Comparison of ENCODE assay signal across 1 cellular context in the genomic region with DNA sequence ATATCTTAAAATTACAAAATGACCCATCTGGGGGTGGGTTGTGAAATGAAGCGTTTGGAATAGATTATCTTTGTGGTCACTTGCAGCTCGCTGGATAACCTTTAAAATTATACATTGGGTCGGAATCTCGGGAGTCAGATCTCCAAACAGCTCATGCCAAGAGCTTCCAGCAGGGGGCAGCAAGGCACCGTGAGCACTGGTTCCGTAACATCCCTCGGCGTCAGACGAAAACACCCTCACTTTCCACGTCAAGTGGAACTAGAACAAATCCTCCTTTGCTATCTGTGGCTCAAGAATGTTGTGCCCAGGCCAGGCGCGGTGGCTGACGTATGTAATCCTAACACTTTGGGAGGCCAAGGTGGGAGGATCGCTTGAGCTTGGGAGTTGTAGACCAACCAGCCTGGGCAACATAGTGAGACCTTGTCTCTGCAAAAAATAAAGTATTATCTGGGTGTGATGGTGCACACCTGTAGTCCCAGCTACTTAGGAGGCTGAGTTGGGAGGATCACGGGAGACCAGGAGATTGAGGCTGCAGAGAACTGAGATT.
TF ChIP-seq lines count a peak whose summit lies in the region.

No MANE protein-coding gene starts in this region.

TF ChIP-seq in HepG2, 621 proteins besides CTCF, POLR2A, EP300 and RAD21 (continued from another document and continues in another):
- TF ChIP-seq ZNF207 (IDR thresholded peaks at IDR 0.05; ENCODE audit: borderline replicate concordance) (no peak), RFX1 (IDR thresholded peaks at IDR 0.05) (no peak), DR1 (CRISPR knock-in tag; IDR thresholded peaks at IDR 0.05) (no peak), SRSF1 (optimal IDR thresholded peaks at IDR 0.05; ENCODE audit: low read depth, low read length) (no peak), SNRNP70 (IDR thresholded peaks at IDR 0.05; ENCODE audit: low read depth, low read length) (no peak), ZNF496 (CRISPR knock-in tag; IDR thresholded peaks at IDR 0.05; ENCODE audit: insufficient replicate concordance) (no peak), MIER3 (CRISPR knock-in tag; IDR thresholded peaks at IDR 0.05; ENCODE audit: borderline replicate concordance) (0 out of 2 replicates have a peak, but pooled peaks have one; percentile 52), U2AF2 (IDR thresholded peaks at IDR 0.05; ENCODE audit: low read depth, low read length) (no peak), NFATC3 (CRISPR knock-in tag; IDR thresholded peaks at IDR 0.05) (0 out of 2 replicates have a peak, but pooled peaks have one; percentile 45), BORCS8-MEF2B (CRISPR knock-in tag; IDR thresholded peaks at IDR 0.05) (peak; percentile 40; the same call in 1 of the 2 replicates), ZFP90 (CRISPR knock-in tag; IDR thresholded peaks at IDR 0.05; ENCODE audit: borderline replicate concordance) (no peak), MBNL3 (CRISPR knock-in tag; conservative IDR thresholded peaks at IDR 0.05) (no peak), FOXK1 (CRISPR knock-in tag; IDR thresholded peaks at IDR 0.05; ENCODE audit: borderline replicate concordance, low read depth) (peak; percentile 39; the same call in 1 of the 2 replicates), ZNF788 (CRISPR knock-in tag; IDR thresholded peaks at IDR 0.05; ENCODE audit: borderline replicate concordance) (no peak), ELF3 (CRISPR knock-in tag; IDR thresholded peaks at IDR 0.05) (peak; percentile 36; the same call in 1 of the 2 replicates), STAT5B (CRISPR knock-in tag; IDR thresholded peaks at IDR 0.05) (no peak), GPN1 (CRISPR knock-in tag; IDR thresholded peaks at IDR 0.05; ENCODE audit: borderline replicate concordance) (no peak), ZNF253 (CRISPR knock-in tag; IDR thresholded peaks at IDR 0.05; ENCODE audit: borderline replicate concordance) (no peak), SOX13 (IDR thresholded peaks at IDR 0.05) (no peak), SOX13 (CRISPR knock-in tag; conservative IDR thresholded peaks at IDR 0.05 in 1 of 2, IDR thresholded peaks at IDR 0.05 in 1 of 2) (no peak), ZNF33A (CRISPR knock-in tag; IDR thresholded peaks at IDR 0.05; ENCODE audit: borderline replicate concordance) (no peak), EZH2 (conservative IDR thresholded peaks at IDR 0.05; ENCODE audit: low read depth, low read length) (no peak), UBTF (CRISPR knock-in tag; IDR thresholded peaks at IDR 0.05) (no peak), GPBP1L1 (CRISPR knock-in tag; IDR thresholded peaks at IDR 0.05) (no peak), ZKSCAN8 (CRISPR knock-in tag; IDR thresholded peaks at IDR 0.05; ENCODE audit: borderline replicate concordance) (no peak), PHF5A (CRISPR knock-in tag; IDR thresholded peaks at IDR 0.05; ENCODE audit: low read depth, unreplicated experiment) (no peak)
- TF ChIP-seq, protein P1, sequence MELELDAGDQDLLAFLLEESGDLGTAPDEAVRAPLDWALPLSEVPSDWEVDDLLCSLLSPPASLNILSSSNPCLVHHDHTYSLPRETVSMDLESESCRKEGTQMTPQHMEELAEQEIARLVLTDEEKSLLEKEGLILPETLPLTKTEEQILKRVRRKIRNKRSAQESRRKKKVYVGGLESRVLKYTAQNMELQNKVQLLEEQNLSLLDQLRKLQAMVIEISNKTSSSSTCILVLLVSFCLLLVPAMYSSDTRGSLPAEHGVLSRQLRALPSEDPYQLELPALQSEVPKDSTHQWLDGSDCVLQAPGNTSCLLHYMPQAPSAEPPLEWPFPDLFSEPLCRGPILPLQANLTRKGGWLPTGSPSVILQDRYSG (CRISPR knock-in tag; IDR thresholded peaks at IDR 0.05) = no peak
- TF ChIP-seq, protein P2, sequence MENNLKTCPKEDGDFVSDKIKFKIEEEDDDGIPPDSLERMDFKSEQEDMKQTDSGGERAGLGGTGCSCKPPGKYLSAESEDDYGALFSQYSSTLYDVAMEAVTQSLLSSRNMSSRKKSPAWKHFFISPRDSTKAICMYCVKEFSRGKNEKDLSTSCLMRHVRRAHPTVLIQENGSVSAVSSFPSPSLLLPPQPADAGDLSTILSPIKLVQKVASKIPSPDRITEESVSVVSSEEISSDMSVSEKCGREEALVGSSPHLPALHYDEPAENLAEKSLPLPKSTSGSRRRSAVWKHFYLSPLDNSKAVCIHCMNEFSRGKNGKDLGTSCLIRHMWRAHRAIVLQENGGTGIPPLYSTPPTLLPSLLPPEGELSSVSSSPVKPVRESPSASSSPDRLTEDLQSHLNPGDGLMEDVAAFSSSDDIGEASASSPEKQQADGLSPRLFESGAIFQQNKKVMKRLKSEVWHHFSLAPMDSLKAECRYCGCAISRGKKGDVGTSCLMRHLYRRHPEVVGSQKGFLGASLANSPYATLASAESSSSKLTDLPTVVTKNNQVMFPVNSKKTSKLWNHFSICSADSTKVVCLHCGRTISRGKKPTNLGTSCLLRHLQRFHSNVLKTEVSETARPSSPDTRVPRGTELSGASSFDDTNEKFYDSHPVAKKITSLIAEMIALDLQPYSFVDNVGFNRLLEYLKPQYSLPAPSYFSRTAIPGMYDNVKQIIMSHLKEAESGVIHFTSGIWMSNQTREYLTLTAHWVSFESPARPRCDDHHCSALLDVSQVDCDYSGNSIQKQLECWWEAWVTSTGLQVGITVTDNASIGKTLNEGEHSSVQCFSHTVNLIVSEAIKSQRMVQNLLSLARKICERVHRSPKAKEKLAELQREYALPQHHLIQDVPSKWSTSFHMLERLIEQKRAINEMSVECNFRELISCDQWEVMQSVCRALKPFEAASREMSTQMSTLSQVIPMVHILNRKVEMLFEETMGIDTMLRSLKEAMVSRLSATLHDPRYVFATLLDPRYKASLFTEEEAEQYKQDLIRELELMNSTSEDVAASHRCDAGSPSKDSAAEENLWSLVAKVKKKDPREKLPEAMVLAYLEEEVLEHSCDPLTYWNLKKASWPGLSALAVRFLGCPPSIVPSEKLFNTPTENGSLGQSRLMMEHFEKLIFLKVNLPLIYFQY (CRISPR knock-in tag; IDR thresholded peaks at IDR 0.05; ENCODE audit: borderline replicate concordance) = peak; percentile 50; the same call in 1 of the 2 replicates
- TF ChIP-seq, protein P3, sequence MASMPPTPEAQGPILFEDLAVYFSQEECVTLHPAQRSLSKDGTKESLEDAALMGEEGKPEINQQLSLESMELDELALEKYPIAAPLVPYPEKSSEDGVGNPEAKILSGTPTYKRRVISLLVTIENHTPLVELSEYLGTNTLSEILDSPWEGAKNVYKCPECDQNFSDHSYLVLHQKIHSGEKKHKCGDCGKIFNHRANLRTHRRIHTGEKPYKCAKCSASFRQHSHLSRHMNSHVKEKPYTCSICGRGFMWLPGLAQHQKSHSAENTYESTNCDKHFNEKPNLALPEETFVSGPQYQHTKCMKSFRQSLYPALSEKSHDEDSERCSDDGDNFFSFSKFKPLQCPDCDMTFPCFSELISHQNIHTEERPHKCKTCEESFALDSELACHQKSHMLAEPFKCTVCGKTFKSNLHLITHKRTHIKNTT (CRISPR knock-in tag; IDR thresholded peaks at IDR 0.05) = no peak
- TF ChIP-seq, protein P4, sequence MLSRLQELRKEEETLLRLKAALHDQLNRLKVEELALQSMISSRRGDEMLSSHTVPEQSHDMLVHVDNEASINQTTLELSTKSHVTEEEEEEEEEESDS (CRISPR knock-in tag; IDR thresholded peaks at IDR 0.05; ENCODE audit: borderline replicate concordance) = no peak
- TF ChIP-seq, protein P5, sequence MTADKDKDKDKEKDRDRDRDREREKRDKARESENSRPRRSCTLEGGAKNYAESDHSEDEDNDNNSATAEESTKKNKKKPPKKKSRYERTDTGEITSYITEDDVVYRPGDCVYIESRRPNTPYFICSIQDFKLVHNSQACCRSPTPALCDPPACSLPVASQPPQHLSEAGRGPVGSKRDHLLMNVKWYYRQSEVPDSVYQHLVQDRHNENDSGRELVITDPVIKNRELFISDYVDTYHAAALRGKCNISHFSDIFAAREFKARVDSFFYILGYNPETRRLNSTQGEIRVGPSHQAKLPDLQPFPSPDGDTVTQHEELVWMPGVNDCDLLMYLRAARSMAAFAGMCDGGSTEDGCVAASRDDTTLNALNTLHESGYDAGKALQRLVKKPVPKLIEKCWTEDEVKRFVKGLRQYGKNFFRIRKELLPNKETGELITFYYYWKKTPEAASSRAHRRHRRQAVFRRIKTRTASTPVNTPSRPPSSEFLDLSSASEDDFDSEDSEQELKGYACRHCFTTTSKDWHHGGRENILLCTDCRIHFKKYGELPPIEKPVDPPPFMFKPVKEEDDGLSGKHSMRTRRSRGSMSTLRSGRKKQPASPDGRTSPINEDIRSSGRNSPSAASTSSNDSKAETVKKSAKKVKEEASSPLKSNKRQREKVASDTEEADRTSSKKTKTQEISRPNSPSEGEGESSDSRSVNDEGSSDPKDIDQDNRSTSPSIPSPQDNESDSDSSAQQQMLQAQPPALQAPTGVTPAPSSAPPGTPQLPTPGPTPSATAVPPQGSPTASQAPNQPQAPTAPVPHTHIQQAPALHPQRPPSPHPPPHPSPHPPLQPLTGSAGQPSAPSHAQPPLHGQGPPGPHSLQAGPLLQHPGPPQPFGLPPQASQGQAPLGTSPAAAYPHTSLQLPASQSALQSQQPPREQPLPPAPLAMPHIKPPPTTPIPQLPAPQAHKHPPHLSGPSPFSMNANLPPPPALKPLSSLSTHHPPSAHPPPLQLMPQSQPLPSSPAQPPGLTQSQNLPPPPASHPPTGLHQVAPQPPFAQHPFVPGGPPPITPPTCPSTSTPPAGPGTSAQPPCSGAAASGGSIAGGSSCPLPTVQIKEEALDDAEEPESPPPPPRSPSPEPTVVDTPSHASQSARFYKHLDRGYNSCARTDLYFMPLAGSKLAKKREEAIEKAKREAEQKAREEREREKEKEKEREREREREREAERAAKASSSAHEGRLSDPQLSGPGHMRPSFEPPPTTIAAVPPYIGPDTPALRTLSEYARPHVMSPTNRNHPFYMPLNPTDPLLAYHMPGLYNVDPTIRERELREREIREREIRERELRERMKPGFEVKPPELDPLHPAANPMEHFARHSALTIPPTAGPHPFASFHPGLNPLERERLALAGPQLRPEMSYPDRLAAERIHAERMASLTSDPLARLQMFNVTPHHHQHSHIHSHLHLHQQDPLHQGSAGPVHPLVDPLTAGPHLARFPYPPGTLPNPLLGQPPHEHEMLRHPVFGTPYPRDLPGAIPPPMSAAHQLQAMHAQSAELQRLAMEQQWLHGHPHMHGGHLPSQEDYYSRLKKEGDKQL (CRISPR knock-in tag; IDR thresholded peaks at IDR 0.05; ENCODE audit: low read depth) = no peak
- TF ChIP-seq, protein P6, sequence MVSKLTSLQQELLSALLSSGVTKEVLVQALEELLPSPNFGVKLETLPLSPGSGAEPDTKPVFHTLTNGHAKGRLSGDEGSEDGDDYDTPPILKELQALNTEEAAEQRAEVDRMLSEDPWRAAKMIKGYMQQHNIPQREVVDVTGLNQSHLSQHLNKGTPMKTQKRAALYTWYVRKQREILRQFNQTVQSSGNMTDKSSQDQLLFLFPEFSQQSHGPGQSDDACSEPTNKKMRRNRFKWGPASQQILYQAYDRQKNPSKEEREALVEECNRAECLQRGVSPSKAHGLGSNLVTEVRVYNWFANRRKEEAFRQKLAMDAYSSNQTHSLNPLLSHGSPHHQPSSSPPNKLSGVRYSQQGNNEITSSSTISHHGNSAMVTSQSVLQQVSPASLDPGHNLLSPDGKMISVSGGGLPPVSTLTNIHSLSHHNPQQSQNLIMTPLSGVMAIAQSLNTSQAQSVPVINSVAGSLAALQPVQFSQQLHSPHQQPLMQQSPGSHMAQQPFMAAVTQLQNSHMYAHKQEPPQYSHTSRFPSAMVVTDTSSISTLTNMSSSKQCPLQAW (CRISPR knock-in tag; IDR thresholded peaks at IDR 0.05) = 0 out of 2 replicates have a peak, but pooled peaks have one; percentile 42
- TF ChIP-seq, protein P7, sequence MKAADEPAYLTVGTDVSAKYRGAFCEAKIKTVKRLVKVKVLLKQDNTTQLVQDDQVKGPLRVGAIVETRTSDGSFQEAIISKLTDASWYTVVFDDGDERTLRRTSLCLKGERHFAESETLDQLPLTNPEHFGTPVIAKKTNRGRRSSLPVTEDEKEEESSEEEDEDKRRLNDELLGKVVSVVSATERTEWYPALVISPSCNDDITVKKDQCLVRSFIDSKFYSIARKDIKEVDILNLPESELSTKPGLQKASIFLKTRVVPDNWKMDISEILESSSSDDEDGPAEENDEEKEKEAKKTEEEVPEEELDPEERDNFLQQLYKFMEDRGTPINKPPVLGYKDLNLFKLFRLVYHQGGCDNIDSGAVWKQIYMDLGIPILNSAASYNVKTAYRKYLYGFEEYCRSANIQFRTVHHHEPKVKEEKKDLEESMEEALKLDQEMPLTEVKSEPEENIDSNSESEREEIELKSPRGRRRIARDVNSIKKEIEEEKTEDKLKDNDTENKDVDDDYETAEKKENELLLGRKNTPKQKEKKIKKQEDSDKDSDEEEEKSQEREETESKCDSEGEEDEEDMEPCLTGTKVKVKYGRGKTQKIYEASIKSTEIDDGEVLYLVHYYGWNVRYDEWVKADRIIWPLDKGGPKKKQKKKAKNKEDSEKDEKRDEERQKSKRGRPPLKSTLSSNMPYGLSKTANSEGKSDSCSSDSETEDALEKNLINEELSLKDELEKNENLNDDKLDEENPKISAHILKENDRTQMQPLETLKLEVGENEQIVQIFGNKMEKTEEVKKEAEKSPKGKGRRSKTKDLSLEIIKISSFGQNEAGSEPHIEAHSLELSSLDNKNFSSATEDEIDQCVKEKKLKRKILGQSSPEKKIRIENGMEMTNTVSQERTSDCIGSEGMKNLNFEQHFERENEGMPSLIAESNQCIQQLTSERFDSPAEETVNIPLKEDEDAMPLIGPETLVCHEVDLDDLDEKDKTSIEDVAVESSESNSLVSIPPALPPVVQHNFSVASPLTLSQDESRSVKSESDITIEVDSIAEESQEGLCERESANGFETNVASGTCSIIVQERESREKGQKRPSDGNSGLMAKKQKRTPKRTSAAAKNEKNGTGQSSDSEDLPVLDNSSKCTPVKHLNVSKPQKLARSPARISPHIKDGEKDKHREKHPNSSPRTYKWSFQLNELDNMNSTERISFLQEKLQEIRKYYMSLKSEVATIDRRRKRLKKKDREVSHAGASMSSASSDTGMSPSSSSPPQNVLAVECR (CRISPR knock-in tag; IDR thresholded peaks at IDR 0.05; ENCODE audit: borderline replicate concordance) = no peak; the same call in 1 of the 2 replicates
